8 cellular contexts compared by ENCODE assay signal in the genomic region with DNA sequence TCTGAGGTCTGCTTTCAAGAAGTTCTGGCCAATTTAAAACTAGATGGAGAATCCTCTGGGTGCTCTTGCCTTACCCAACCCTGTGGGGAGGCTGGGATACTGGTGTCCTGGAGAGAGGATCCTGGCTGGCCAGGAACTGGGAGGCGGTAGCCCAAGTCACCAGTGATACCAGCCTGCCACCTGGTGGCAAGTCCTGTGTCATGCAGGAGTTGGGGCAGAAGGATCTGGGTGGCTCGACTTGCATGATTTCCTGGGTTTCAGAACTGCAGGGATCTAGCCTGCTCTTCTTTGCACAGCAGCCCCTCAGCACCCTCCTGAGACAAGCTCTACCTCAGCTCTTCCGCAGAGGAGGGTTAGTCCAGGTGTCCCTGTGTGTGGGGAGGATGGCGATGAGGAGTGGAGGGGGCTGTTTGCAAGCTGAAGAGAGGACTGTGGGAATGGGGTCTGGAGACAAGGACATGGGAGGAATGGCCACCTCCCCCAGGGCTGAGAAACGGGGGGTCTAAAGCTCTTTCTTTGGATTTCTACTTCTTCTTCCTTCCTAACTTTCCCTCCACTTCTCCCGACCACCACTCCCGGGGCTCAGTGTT. TPM values are rescaled to one million over a fixed set of nuclear protein-coding genes. Genes with fewer than 3 reads are reported as not detected.
DNase-seq lines count a peak whose midpoint lies in the region; ATAC-seq, FAIRE-seq and TF ChIP-seq lines count a peak whose summit lies in the region.

No MANE protein-coding gene starts in this region.

- no peaks in the 10 kb centered on the region for H3K36me3 ChIP-seq in WERI-Rb-1
- H3K36me3 ChIP-seq in bronchial epithelial cell (ENCODE audit: control insufficient read depth, insufficient read depth, low read length) = no peaks in the 10 kb centered on the region
- H3K36me3 ChIP-seq in keratinocyte (ENCODE audit: control insufficient read depth in 2 of 2, extremely low read depth in 1 of 2, insufficient read depth in 2 of 2, low read length in 2 of 2) = no peaks in the 10 kb centered on the region

- H3K27me3 ChIP-seq in WERI-Rb-1 (ENCODE audit: insufficient read depth, low read depth, severe bottlenecking) (no peaks in the 10 kb centered on the region), bronchial epithelial cell (ENCODE audit: control insufficient read depth, insufficient read depth, low read length) (peaks cover 31% of the 10 kb centered on the region), keratinocyte (ENCODE audit: control insufficient read depth, extremely low read depth, insufficient read depth, low read length) (peaks cover 36% of the 10 kb centered on the region)

- ATAC-seq in HG03045 (IDR thresholded peaks at IDR 0.05; ENCODE audit: unreplicated experiment) = no peak

- TF ChIP-seq CTCF in GM12864 (IDR thresholded peaks at IDR 0.05; ENCODE audit: low read depth, low read length, missing control alignments) = peak; percentile 96
- TF ChIP-seq CTCF in WERI-Rb-1 (IDR thresholded peaks at IDR 0.05; ENCODE audit: low read depth, low read length) = peak; percentile 99
- TF ChIP-seq CTCF in bronchial epithelial cell (IDR thresholded peaks at IDR 0.05; ENCODE audit: insufficient read depth, low read length, severe bottlenecking) = peak; percentile 95
- peak; percentile 90 to 98 (median 92) for TF ChIP-seq CTCF in keratinocyte (optimal IDR thresholded peaks at IDR 0.05 in 1 of 3, IDR thresholded peaks at IDR 0.05 in 1 of 3, conservative IDR thresholded peaks at IDR 0.05 in 1 of 3; ENCODE audit: extremely low read depth in 1 of 3, insufficient read depth in 2 of 3, low read length in 3 of 3)

- peak; percentile 73 for FAIRE-seq in bronchial epithelial cell (lab: Jason Lieb, UNC)
- peak; percentile 58 for FAIRE-seq in keratinocyte (lab: Jason Lieb, UNC)

- H3K27ac ChIP-seq in WERI-Rb-1 = peak overlapping the region; percentile 2; the same call in 1 of the 2 replicates
- no peak overlapping the region for H3K27ac ChIP-seq in keratinocyte (ENCODE audit: control insufficient read depth, insufficient read depth, low read length)

- H3K9me3 ChIP-seq in WERI-Rb-1 (ENCODE audit: severe bottlenecking) (peaks cover 9% of the 10 kb centered on the region), keratinocyte (ENCODE audit: control insufficient read depth, low read depth, low read length) (no peaks in the 10 kb centered on the region)

- no peak overlapping the region for H3K9ac ChIP-seq in keratinocyte (ENCODE audit: control insufficient read depth, extremely low read depth, insufficient read depth, low read length)

- no peaks in the 10 kb centered on the region for H3K9me1 ChIP-seq in keratinocyte (ENCODE audit: control insufficient read depth, extremely low read depth, insufficient read depth, low read length)

- H3K4me2 ChIP-seq in keratinocyte (ENCODE audit: control insufficient read depth, extremely low read depth, insufficient read depth, low read depth, low read length) = no peak overlapping the region

- dilution Hi-C loops in keratinocyte (cut with MboI; ENCODE audit: extremely low pct_ligation_motif_present, low sequenced_read_pairs) = no loop called here

- DNase-seq in A172 (ENCODE audit: low spot score) (peak; percentile 55), GM12864 (ENCODE audit: low read depth) (no peak), NCI-H146 treated with DMSO at 0.1 percent for 48 hours (lab: John Stamatoyannopoulos, UW; ENCODE audit: unreplicated experiment) (peak; percentile 68), WERI-Rb-1 (peak; percentile 94), bronchial epithelial cell (ENCODE audit: low read depth) (peak; percentile 52), keratinocyte (ENCODE audit: low read depth, low spot score) (peak; percentile 38)
- DNase-seq in stimulated activated CD4-positive, alpha-beta T cell treated with anti-CD3 and anti-CD28 coated beads, Interleukin-1b, Interleukin-23, amount 100 ng/mL, for 24 hours (ENCODE audit: low read depth in 4 of 4, low spot score in 1 of 4) = peak; percentile 11 to 41 (median 27)

- no peak overlapping the region for H2AFZ ChIP-seq in keratinocyte (ENCODE audit: control insufficient read depth, low read length)

- H4K20me1 ChIP-seq in keratinocyte (ENCODE audit: control insufficient read depth, extremely low read depth, insufficient read depth, low read length) = no peaks in the 10 kb centered on the region

- H3K4me1 ChIP-seq in keratinocyte (ENCODE audit: control insufficient read depth, extremely low read depth, insufficient read depth, low read length) = no peaks in the 10 kb centered on the region

- no peaks in the 10 kb centered on the region for H3K79me2 ChIP-seq in keratinocyte (ENCODE audit: control insufficient read depth, insufficient read depth, low read length)

- no peak overlapping the region for H3K4me3 ChIP-seq in GM12864 (ENCODE audit: low read depth, low read length)
- H3K4me3 ChIP-seq in WERI-Rb-1 (ENCODE audit: low read depth, low read length) = no peak overlapping the region
- H3K4me3 ChIP-seq in bronchial epithelial cell (ENCODE audit: low read depth, low read length) = no peak overlapping the region
- no peak overlapping the region for H3K4me3 ChIP-seq in keratinocyte (ENCODE audit: control insufficient read depth in 2 of 3, extremely low read depth in 1 of 3, insufficient read depth in 2 of 3, low read depth in 1 of 3, low read length in 3 of 3)

RNA-seq across cellular contexts. Expression of a gene that starts 4.2 kb away (rescaled TPM):
- total RNA-seq in A172 (2014; rRNA removed; shearing (Covaris generic)) = not detected in 2 replicates
- total RNA-seq in bronchial epithelial cell = not detected in 2 replicates
- not detected in 3 replicates for polyA plus RNA-seq in keratinocyte
- polyA plus RNA-seq in keratinocyte (2011; ENCODE audit: low read depth) = not detected
- polyA plus RNA-seq in keratinocyte (2011; cell fraction: cytosol; rRNA removed) = not detected in 2 replicates
- polyA plus RNA-seq in keratinocyte (2011; cell fraction: nucleus; rRNA removed) = not detected in 2 replicates
- polyA plus RNA-seq in keratinocyte (2012; ENCODE audit: low replicate concordance) = not detected in 2 replicates
- not detected in 3 replicates for polyA minus RNA-seq in keratinocyte
- polyA minus RNA-seq in keratinocyte (2011; cell fraction: cytosol; rRNA and poly(A)+ RNA removed) = not detected
- polyA minus RNA-seq in keratinocyte (2011; cell fraction: nucleus; rRNA and poly(A)+ RNA removed) = not detected in 2 replicates

RNA-seq across cellular contexts. Expression of a gene that starts 12.5 kb away (rescaled TPM):
- not detected in 2 replicates for total RNA-seq in A172 (2014; rRNA removed; shearing (Covaris generic))
- not detected in 2 replicates for total RNA-seq in bronchial epithelial cell
- polyA plus RNA-seq in keratinocyte = not detected in 3 replicates
- polyA plus RNA-seq in keratinocyte (2011; ENCODE audit: low read depth) = not detected
- not detected in 2 replicates for polyA plus RNA-seq in keratinocyte (2011; cell fraction: cytosol; rRNA removed)
- polyA plus RNA-seq in keratinocyte (2011; cell fraction: nucleus; rRNA removed) = not detected in 2 replicates
- polyA plus RNA-seq in keratinocyte (2012; ENCODE audit: low replicate concordance) = not detected in 2 replicates
- not detected in 3 replicates for polyA minus RNA-seq in keratinocyte
- polyA minus RNA-seq in keratinocyte (2011; cell fraction: cytosol; rRNA and poly(A)+ RNA removed) = not detected
- polyA minus RNA-seq in keratinocyte (2011; cell fraction: nucleus; rRNA and poly(A)+ RNA removed) = not detected in 2 replicates
